Comparison of ENCODE assay signal across 10 cellular contexts in the genomic region with DNA sequence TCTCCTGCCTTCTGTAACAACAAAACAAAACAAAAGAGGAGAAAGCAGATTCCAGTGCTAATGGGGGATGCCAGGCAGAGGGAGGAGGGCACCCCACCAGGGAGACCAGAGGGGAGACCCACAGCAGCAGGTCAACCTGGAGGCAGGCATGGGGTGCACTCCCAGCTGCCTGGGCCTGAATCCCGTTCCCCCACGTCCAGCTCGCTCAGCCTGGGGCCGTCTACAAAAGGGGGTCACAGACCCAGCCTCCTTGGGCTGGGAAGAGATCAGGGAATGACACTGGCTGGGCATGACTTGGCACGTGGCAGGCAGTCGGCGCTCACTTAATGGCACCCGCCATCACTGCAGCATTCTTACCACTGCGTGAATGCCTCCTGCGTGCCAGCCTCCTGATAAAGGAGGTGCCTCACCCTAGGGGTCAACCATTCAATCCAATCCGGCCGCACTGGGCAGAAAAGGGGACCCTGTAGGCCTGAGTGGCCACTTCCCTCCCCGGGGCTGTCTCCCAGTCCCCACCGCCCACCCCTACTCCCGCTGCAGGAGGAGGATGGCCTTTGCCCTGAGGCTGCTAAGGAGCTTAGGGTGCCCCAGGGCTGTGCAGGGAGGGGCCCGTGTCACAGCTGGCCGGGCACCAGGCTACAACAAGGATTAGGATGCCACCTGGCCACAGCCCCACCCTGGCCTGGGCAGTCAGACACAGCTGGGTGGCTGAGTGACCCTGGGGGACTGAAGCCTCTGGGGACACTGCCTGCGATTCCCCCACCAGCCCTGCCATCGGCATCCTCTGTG.
DNase-seq lines count a peak whose midpoint lies in the region; ATAC-seq, FAIRE-seq and TF ChIP-seq lines count a peak whose summit lies in the region.
"Had no signal": no experiment of that assay in that cellular context is flagged by ENCODE, and none has a peak within 500 bp of the region (broad histone marks: within the 10 kb centered on the region; RNA-seq: fewer than 3 reads in every experiment).

No MANE protein-coding gene starts in this region.

- H3K36me3 ChIP-seq in aorta (ENCODE audit: control insufficient read depth in 1 of 2, insufficient read depth in 2 of 2, low read length in 1 of 2): no peaks in the 10 kb centered on the region

- intact Hi-C loops in left ventricle myocardium superior (cut with micrococcal nuclease) (no loop called here), aorta (cut with DNase I) (no loop called here)

- no peaks in the 10 kb centered on the region for H3K4me1 ChIP-seq in aorta (ENCODE audit: control insufficient read depth in 1 of 2, insufficient read depth in 2 of 2, low read length in 2 of 2)

- no peak overlapping the region for H3K4me3 ChIP-seq in aorta (ENCODE audit: low read length in 2 of 2)

- DNase-seq in activated naive CD8-positive, alpha-beta T cell treated with anti-CD3 and anti-CD28 coated beads, Interleukin-2, amount 10 ng/mL, durations not matched to agents 7 days and 5 days: no peak
- no peak for DNase-seq in activated naive CD8-positive, alpha-beta T cell treated with anti-CD3 and anti-CD28 coated beads for 36 hours
- peak; percentile 88 for DNase-seq in NCI-H82 (lab: John Stamatoyannopoulos, UW)
- peak; percentile 49 for DNase-seq in left ventricle myocardium superior
- no peak for DNase-seq in aorta
- DNase-seq in SHP77 treated with DMSO at 0.1 percent for 48 hours (lab: John Stamatoyannopoulos, UW): no peak
- DNase-seq in GM12891 (ENCODE audit: insufficient read length, low spot score): no peak
- DNase-seq in RKO (ENCODE audit: low spot score): no peak

- no peaks in the 10 kb centered on the region for H3K27me3 ChIP-seq in aorta (ENCODE audit: control insufficient read depth in 1 of 2, insufficient read depth in 2 of 2, low read length in 1 of 2)

- H3K27ac ChIP-seq in aorta (ENCODE audit: low read depth in 1 of 2, low read length in 2 of 2): no peak overlapping the region
- H3K27ac ChIP-seq: C4-2B had no signal

- POLR2A ChIA-PET in activated naive CD8-positive, alpha-beta T cell treated with anti-CD3 and anti-CD28 coated beads, Interleukin-2, amount 10 ng/mL, durations not matched to agents 7 days and 5 days (lab: Charles Lee): interaction anchor here (0.9 to 1.1 kb wide), 3 partner anchors 14 to 26 kb away, joined by 3 to 5 read pairs (median 4); no protein-coding TSS in a partner anchor

- no peak for FAIRE-seq in GM12891 (lab: Jason Lieb, UNC)

- 79 to 83% methylated on average over 19 of the region's 19 CpGs for WGBS in aorta, 2 donors

- no peaks in the 10 kb centered on the region for H3K9me3 Mint-ChIP-seq in activated naive CD8-positive, alpha-beta T cell treated with anti-CD3 and anti-CD28 coated beads, Interleukin-2, amount 10 ng/mL, durations not matched to agents 7 days and 5 days
- H3K9me3 Mint-ChIP-seq in activated naive CD8-positive, alpha-beta T cell treated with anti-CD3 and anti-CD28 coated beads for 36 hours: peaks cover 2% of the 10 kb centered on the region
- H3K9me3 Mint-ChIP-seq: dendritic cell treated with granulocyte-macrophage colony-stimulating factor and Interleukin-4, amounts not matched to agents 40 ng/mL and 50 ng/mL, for 4 days had no signal

- H3K4me3 Mint-ChIP-seq in activated naive CD8-positive, alpha-beta T cell treated with anti-CD3 and anti-CD28 coated beads, Interleukin-2, amount 10 ng/mL, durations not matched to agents 7 days and 5 days: peak overlapping the region; percentile 72
- no peak overlapping the region for H3K4me3 Mint-ChIP-seq in activated naive CD8-positive, alpha-beta T cell treated with anti-CD3 and anti-CD28 coated beads for 36 hours
- H3K4me3 Mint-ChIP-seq: dendritic cell treated with granulocyte-macrophage colony-stimulating factor and Interleukin-4, amounts not matched to agents 40 ng/mL and 50 ng/mL, for 4 days had no signal

- ATAC-seq in activated naive CD8-positive, alpha-beta T cell treated with anti-CD3 and anti-CD28 coated beads, Interleukin-2, amount 10 ng/mL, durations not matched to agents 7 days and 5 days (ENCODE audit: low read depth): no peak
- ATAC-seq in left ventricle myocardium superior (peak; percentile 60), aorta (ENCODE audit: low FRiP score) (peak; percentile 15)

- no peak for TF ChIP-seq POLR2A in GM12891 (IDR thresholded peaks at IDR 0.05; ENCODE audit: low read depth, low read length)

- peaks cover 18% of the 10 kb centered on the region for H3K4me1 Mint-ChIP-seq in activated naive CD8-positive, alpha-beta T cell treated with anti-CD3 and anti-CD28 coated beads, Interleukin-2, amount 10 ng/mL, durations not matched to agents 7 days and 5 days
- peaks cover 25% of the 10 kb centered on the region for H3K4me1 Mint-ChIP-seq in activated naive CD8-positive, alpha-beta T cell treated with anti-CD3 and anti-CD28 coated beads for 36 hours

- no peak overlapping the region for H3K27ac Mint-ChIP-seq in activated naive CD8-positive, alpha-beta T cell treated with anti-CD3 and anti-CD28 coated beads, Interleukin-2, amount 10 ng/mL, durations not matched to agents 7 days and 5 days
- no peak overlapping the region for H3K27ac Mint-ChIP-seq in activated naive CD8-positive, alpha-beta T cell treated with anti-CD3 and anti-CD28 coated beads for 36 hours
- H3K27ac Mint-ChIP-seq: dendritic cell treated with granulocyte-macrophage colony-stimulating factor and Interleukin-4, amounts not matched to agents 40 ng/mL and 50 ng/mL, for 4 days had no signal

- H3K27me3 Mint-ChIP-seq in activated naive CD8-positive, alpha-beta T cell treated with anti-CD3 and anti-CD28 coated beads, Interleukin-2, amount 10 ng/mL, durations not matched to agents 7 days and 5 days: no peaks in the 10 kb centered on the region
- no peaks in the 10 kb centered on the region for H3K27me3 Mint-ChIP-seq in activated naive CD8-positive, alpha-beta T cell treated with anti-CD3 and anti-CD28 coated beads for 36 hours
- H3K27me3 Mint-ChIP-seq: dendritic cell treated with granulocyte-macrophage colony-stimulating factor and Interleukin-4, amounts not matched to agents 40 ng/mL and 50 ng/mL, for 4 days had no signal

- no peaks in the 10 kb centered on the region for H3K9me3 ChIP-seq in aorta (ENCODE audit: control insufficient read depth, low read length)

- H3K36me3 Mint-ChIP-seq in activated naive CD8-positive, alpha-beta T cell treated with anti-CD3 and anti-CD28 coated beads, Interleukin-2, amount 10 ng/mL, durations not matched to agents 7 days and 5 days: peaks cover 46% of the 10 kb centered on the region
- peaks cover 65% of the 10 kb centered on the region for H3K36me3 Mint-ChIP-seq in activated naive CD8-positive, alpha-beta T cell treated with anti-CD3 and anti-CD28 coated beads for 36 hours

TF ChIP-seq in GM12891, 5 proteins besides CTCF, POLR2A, EP300 and RAD21:
- no peak for TF ChIP-seq SPI1 (IDR thresholded peaks at IDR 0.05; ENCODE audit: low read depth, low read length)
- no peak for TF ChIP-seq PAX5 (IDR thresholded peaks at IDR 0.05; ENCODE audit: insufficient read depth, low read length, severe bottlenecking)
TF ChIP-seq in GM12891: peak in this region for 0.

Comparison
In these comparisons a context has a peak if more than half of its experiments do, and no peak if none do; other contexts are left out.
1. DNase-seq: peak in NCI-H82 (single experiment) and left ventricle myocardium superior (single experiment); none in activated naive CD8-positive, alpha-beta T cell treated with anti-CD3 and anti-CD28 coated beads, Interleukin-2, amount 10 ng/mL, durations not matched to agents 7 days and 5 days (single experiment), activated naive CD8-positive, alpha-beta T cell treated with anti-CD3 and anti-CD28 coated beads for 36 hours (single experiment), aorta (0 of 2), SHP77 treated with DMSO at 0.1 percent for 48 hours (single experiment), GM12891 (single experiment) and RKO (single experiment).